ENCODE assay signal across 15 cellular contexts in genomic region chr1:25727026-25727818, GRCh38.
DNase-seq lines count a peak whose midpoint lies in the region; FAIRE-seq and TF ChIP-seq lines count a peak whose summit lies in the region.
"Had no signal": no experiment of that assay in that cellular context is flagged by ENCODE, and none has a peak within 500 bp of the region (broad histone marks: within the 10 kb centered on the region; RNA-seq: fewer than 3 reads in every experiment).

No MANE protein-coding gene starts in this region.

- TF ChIP-seq POLR2A in stomach (IDR thresholded peaks at IDR 0.05) (no peak), GM12892 (IDR thresholded peaks at IDR 0.05; ENCODE audit: low read depth, low read length) (no peak)

- H4K20me1 ChIP-seq in SK-N-SH (ENCODE audit: insufficient read depth), result no peaks in the 10 kb centered on the region

- H3K9me3 ChIP-seq in SK-N-SH (no peaks in the 10 kb centered on the region), mucosa of rectum (ENCODE audit: control insufficient read depth in 2 of 2, low read length in 2 of 2) (no peaks in the 10 kb centered on the region), stomach (no peaks in the 10 kb centered on the region)

- intact Hi-C loops in stomach (cut with DNase I; ENCODE audit: low total_unique reads), result no loop called here

- H3K9ac ChIP-seq in SK-N-SH (no peak overlapping the region), mucosa of rectum (ENCODE audit: low read depth in 1 of 2, low read length in 2 of 2) (no peak overlapping the region)

- H3K36me3 ChIP-seq in SK-N-SH (replicated peaks in 1 of 2; ENCODE audit: control insufficient read depth in 1 of 2, insufficient read depth in 2 of 2, low read length in 1 of 2), result no peaks in the 10 kb centered on the region
- no peaks in the 10 kb centered on the region for H3K36me3 ChIP-seq in mucosa of rectum (ENCODE audit: control insufficient read depth in 2 of 2, insufficient read depth in 2 of 2, low read length in 2 of 2)
- no peaks in the 10 kb centered on the region for H3K36me3 ChIP-seq in stomach

- H3K4me3 ChIP-seq in SK-N-SH (ENCODE audit: low read depth in 2 of 2, low read length in 1 of 2), result no peak overlapping the region
- H3K4me3 ChIP-seq in mucosa of rectum (ENCODE audit: low read length in 2 of 2), result peak overlapping the region in 1 of 2 donors; percentile 20
- H3K4me3 ChIP-seq in stomach, result no peak overlapping the region
- H3K4me3 ChIP-seq: PC-9 had no signal

- CTCF ChIA-PET in SK-N-SH (lab: Yijun Ruan, JAX), result interaction anchor here (0.6 to 1.6 kb wide), 7 partner anchors 9 to 119 kb away, joined by 3 to 6 read pairs (median 3); partner anchors contain the start of gene SELENON

- 77% methylated on average over 12 of the region's 12 CpGs for WGBS in SK-N-SH (ENCODE audit: low lambda C conversion rate)
- WGBS in stomach, 5 donors, result 52 to 66% (median 58%) methylated on average over 10 to 12 of the region's 12 CpGs

- H2AFZ ChIP-seq in SK-N-SH (ENCODE audit: low read depth), result no peak overlapping the region
- H2AFZ ChIP-seq: PC-9 had no signal

- H3K27ac ChIP-seq in SK-N-SH (ENCODE audit: low read depth in 2 of 2, low read length in 1 of 2), result peak overlapping the region in 1 of 2 experiments; percentile 99; a peak in 2 of 4 replicates
- H3K27ac ChIP-seq in mucosa of rectum (ENCODE audit: low read depth in 2 of 2, low read length in 2 of 2), result peak overlapping the region; percentile 41 to 58
- peak overlapping the region; percentile 14 to 70 (median 47) for H3K27ac ChIP-seq in stomach
- H3K27ac ChIP-seq: PC-9 had no signal

- H3K79me2 ChIP-seq in SK-N-SH (ENCODE audit: insufficient read depth), result no peaks in the 10 kb centered on the region

- H3K27me3 ChIP-seq in SK-N-SH (ENCODE audit: insufficient read depth) (peaks cover 6% of the 10 kb centered on the region; the same call in 1 of the 2 replicates), mucosa of rectum (ENCODE audit: control insufficient read depth in 2 of 2, insufficient read depth in 2 of 2, low read length in 2 of 2) (peaks cover 0 to 2% of the 10 kb centered on the region in 2 donors), stomach (no peaks in the 10 kb centered on the region)

- no peak for FAIRE-seq in GM12892 (lab: Jason Lieb, UNC)
- FAIRE-seq: colon, keratinocyte had no signal

- TF ChIP-seq EP300 in SK-N-SH (IDR thresholded peaks at IDR 0.05; ENCODE audit: borderline replicate concordance in 1 of 2, low read depth in 1 of 2, low read length in 1 of 2) (no peak), stomach (IDR thresholded peaks at IDR 0.05) (no peak)

- POLR2A ChIA-PET in SK-N-SH (lab: Yijun Ruan, JAX), result interaction anchor here (0.6 to 2.0 kb wide), 7 partner anchors 17 to 296 kb away, joined by 3 to 6 read pairs (median 3); partner anchors contain the start of gene SELENON

- no peaks in the 10 kb centered on the region for H3F3A ChIP-seq in SK-N-SH (replicated peaks; ENCODE audit: insufficient read depth)

- no peak for TF ChIP-seq CTCF in SK-N-SH (IDR thresholded peaks at IDR 0.05)
- TF ChIP-seq CTCF in stomach (IDR thresholded peaks at IDR 0.05), result no peak

- peaks cover 0 to 70% of the 10 kb centered on the region in 2 experiments; a peak in 2 of 4 replicates for H3K4me1 ChIP-seq in SK-N-SH (ENCODE audit: control insufficient read depth in 1 of 2, insufficient read depth in 2 of 2, low read depth in 1 of 2, low read length in 1 of 2)
- peaks cover 12 to 23% of the 10 kb centered on the region in 2 donors for H3K4me1 ChIP-seq in mucosa of rectum (ENCODE audit: control insufficient read depth in 2 of 2, insufficient read depth in 2 of 2, low read length in 2 of 2)
- H3K4me1 ChIP-seq in stomach, result peaks cover 28 to 57% (median 41%) of the 10 kb centered on the region in 4 donors

- no peak for TF ChIP-seq RAD21 in SK-N-SH (IDR thresholded peaks at IDR 0.05; ENCODE audit: low read length)

- H3K9me2 ChIP-seq in SK-N-SH, result no peaks in the 10 kb centered on the region

- H3K4me2 ChIP-seq in SK-N-SH, result no peak overlapping the region
- H3K4me2 ChIP-seq: PC-9 had no signal

- DNase-seq in SK-N-SH (no peak), fibroblast of gingiva (ENCODE audit: low read depth) (peak; percentile 43), stomach (no peak), GM12892 (ENCODE audit: insufficient read length) (no peak), HUDEP-2 (lab: John Stamatoyannopoulos, UW; ENCODE audit: unreplicated experiment in 76 of 76) (no peak), NCI-H446 treated with DMSO at 0.1 percent for 48 hours (lab: John Stamatoyannopoulos, UW) (no peak), occipital lobe (lab: John Stamatoyannopoulos, UW) (no peak)
- DNase-seq: activated naive CD4-positive, alpha-beta T cell treated with anti-CD3 and anti-CD28 coated beads, Interleukin-2, amount 50 U/mL, for 16 hours; CD4-positive, alpha-beta memory T cell; foreskin melanocyte; PC-9; T-helper 17 cell had no signal

TF ChIP-seq in SK-N-SH, 30 proteins besides CTCF, POLR2A, EP300 and RAD21:
- TF ChIP-seq USF1 (IDR thresholded peaks at IDR 0.05; ENCODE audit: borderline replicate concordance, low read depth), result no peak
- TF ChIP-seq NRF1 (IDR thresholded peaks at IDR 0.05; ENCODE audit: low read depth, low read length), result no peak
- TF ChIP-seq MEF2A (IDR thresholded peaks at IDR 0.05; ENCODE audit: borderline replicate concordance, low read depth), result no peak
- no peak for TF ChIP-seq EZH2phosphoT487 (IDR thresholded peaks at IDR 0.05; ENCODE audit: borderline replicate concordance, low read depth)
- 0 out of 2 replicates have a peak, but pooled peaks have one; percentile 37 for TF ChIP-seq NFIC (IDR thresholded peaks at IDR 0.05; ENCODE audit: borderline replicate concordance)
